Comparison of ENCODE assay signal across 9 cellular contexts in genomic region chr3:59138966-59139365, GRCh38.
"Had no signal": no experiment of that assay in that cellular context is flagged by ENCODE, and none has a peak within 500 bp of the region (broad histone marks: within the 10 kb centered on the region; RNA-seq: fewer than 3 reads in every experiment).

No MANE protein-coding gene starts in this region.

- DNase-seq: GM23248, GOT3, H7, H9, HCEC 1CT, HFFc6 had no signal

- H3K4me1 ChIP-seq: HAP-1 had no signal

- H3K27ac ChIP-seq: GM23248 had no signal

- ATAC-seq: GM23338, HCT116 had no signal

- H3K4me3 ChIP-seq: GM23248, GM23338, HAP-1 had no signal

- H3K9me3 ChIP-seq: HAP-1 had no signal
